ENCODE assay signal across 14 cellular contexts in the genomic region with DNA sequence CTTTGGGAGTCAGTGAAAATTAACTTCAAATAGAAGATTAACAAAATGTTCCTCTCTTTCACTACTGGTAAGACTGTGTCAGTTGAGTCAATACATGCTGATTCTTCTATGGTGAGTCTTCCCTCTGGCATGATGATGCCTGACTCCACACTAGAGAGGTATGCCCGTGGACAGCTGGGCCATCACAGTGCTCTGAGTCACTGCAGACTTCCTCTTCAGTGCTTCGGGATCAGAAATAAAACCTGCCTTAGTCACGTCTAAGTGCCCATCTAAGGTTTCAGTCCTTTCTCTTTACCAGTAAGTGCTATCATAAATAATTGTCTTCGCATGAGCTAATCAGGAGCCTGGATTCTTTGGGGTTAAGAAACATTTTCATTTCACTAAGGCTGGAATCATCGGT. TPM values are rescaled to one million over a fixed set of nuclear protein-coding genes. Genes with fewer than 3 reads are reported as not detected.
A peak's percentile ranks its signal among the peaks of the same experiment; 100 is the strongest.
DNase-seq lines count a peak whose midpoint lies in the region; ATAC-seq and TF ChIP-seq lines count a peak whose summit lies in the region.
"Had no signal": no experiment of that assay in that cellular context is flagged by ENCODE, and none has a peak within 500 bp of the region (broad histone marks: within the 10 kb centered on the region; RNA-seq: fewer than 3 reads in every experiment).

No MANE protein-coding gene starts in this region.

- peak; percentile 47 to 67 for TF ChIP-seq POLR2A in gastrocnemius medialis (IDR thresholded peaks at IDR 0.05)

- intact Hi-C loops in gastrocnemius medialis (cut with DNase I; ENCODE audit: low total_unique reads): loop anchor here (1.0 to 2.0 kb wide), 2 partner anchors 32 to 86 kb away; no protein-coding TSS in a partner anchor
- intact Hi-C loops in lower lobe of right lung (cut with DNase I): no loop called here

- H3K4me1 ChIP-seq in gastrocnemius medialis: peaks cover 25 to 47% of the 10 kb centered on the region in 2 donors
- no peaks in the 10 kb centered on the region for H3K4me1 ChIP-seq in lower lobe of right lung

- TF ChIP-seq CTCF in gastrocnemius medialis (IDR thresholded peaks at IDR 0.05 in 4 of 5, conservative IDR thresholded peaks at IDR 0.05 in 1 of 5): no peak
- no peak for TF ChIP-seq CTCF in lower lobe of right lung (IDR thresholded peaks at IDR 0.05)

- H3K9me3 ChIP-seq in gastrocnemius medialis: no peaks in the 10 kb centered on the region
- no peaks in the 10 kb centered on the region for H3K9me3 ChIP-seq in lower lobe of right lung

- peak overlapping the region; percentile 77 for H3K27ac ChIP-seq in epithelial cell of prostate
- peak overlapping the region; percentile 88 to 98 (median 94) for H3K27ac ChIP-seq in gastrocnemius medialis
- H3K27ac ChIP-seq in lower lobe of right lung: no peak overlapping the region
- H3K27ac ChIP-seq: C4-2B had no signal

- peak; percentile 2 for DNase-seq in NCI-H2227 treated with DMSO at 0.1 percent for 48 hours (lab: John Stamatoyannopoulos, UW)
- no peak for DNase-seq in NCI-H2227 (lab: John Stamatoyannopoulos, UW; ENCODE audit: unreplicated experiment)
- peak; percentile 45 for DNase-seq in NCI-H460 (ENCODE audit: extremely low read depth, low read depth)
- peak; percentile 97 for DNase-seq in epithelial cell of prostate (ENCODE audit: low read depth, low spot score)
- DNase-seq in gastrocnemius medialis: peak; percentile 88 to 93
- no peak for DNase-seq in lower lobe of right lung
- no peak for DNase-seq in COR-L47 (lab: John Stamatoyannopoulos, UW)
- DNase-seq: activated effector memory CD4-positive, alpha-beta T cell treated with anti-CD3 and anti-CD28 coated beads, Interleukin-2, amount 50 U/mL, for 16 hours; H9; NCI-H774 had no signal

- H3K4me3 ChIP-seq in gastrocnemius medialis: peak overlapping the region in 2 of 4 donors; percentile 21 to 62
- H3K4me3 ChIP-seq in lower lobe of right lung: no peak overlapping the region

- ATAC-seq in gastrocnemius medialis (peak; percentile 83), lower lobe of right lung (no peak), GM18511 (IDR thresholded peaks at IDR 0.05; ENCODE audit: unreplicated experiment) (no peak)
- ATAC-seq: stimulated activated memory B cell treated with anti-CD40 and anti-IgM and Interleukin-4, amounts not matched to agents 10 μg/mL and 1 μg/mL and 100 μg/mL, for 72 hours had no signal

- H3K36me3 ChIP-seq in gastrocnemius medialis (no peaks in the 10 kb centered on the region), lower lobe of right lung (no peaks in the 10 kb centered on the region)

- in situ Hi-C loops in gastrocnemius medialis (cut with MboI; ENCODE audit: low sequenced_read_pairs in 4 of 4): no loop called here

- H3K27me3 ChIP-seq in gastrocnemius medialis (no peaks in the 10 kb centered on the region), lower lobe of right lung (ENCODE audit: low read depth) (no peaks in the 10 kb centered on the region)

RNA-seq across cellular contexts. Expression of a gene that starts 1.6 kb away (rescaled TPM):
- total RNA-seq in NCI-H460 (2014; rRNA removed; shearing (Covaris generic)): 0.17 TPM in 1 of 2 replicates, not detected in the other
- not detected in 2 replicates for polyA plus RNA-seq in NCI-H460 (2014; cell fraction: nucleus; rRNA removed)
- total RNA-seq in gastrocnemius medialis (100 to 1,000 TPM in 3 of 4 donors, 10 to 100 TPM in 1; 48.7 to 284 (median 179) TPM), lower lobe of right lung (not detected)
- total RNA-seq: H9, lung microvascular endothelial cell had no signal

RNA-seq across cellular contexts. Expression of a gene that starts 49.1 kb away (rescaled TPM):
- 54.8 and 61.5 TPM in 2 replicates for total RNA-seq in NCI-H460 (2014; rRNA removed; shearing (Covaris generic))
- 52.8 and 69.3 TPM in 2 replicates for polyA plus RNA-seq in NCI-H460 (2014; cell fraction: nucleus; rRNA removed)
- total RNA-seq in gastrocnemius medialis (10 to 100 TPM; 25.7 to 37.7 (median 34.7) TPM), lower lobe of right lung (129 TPM)

Comparison
In these comparisons a context has a peak if more than half of its experiments do, and no peak if none do; other contexts are left out.
1. DNase-seq: peak in NCI-H2227 treated with DMSO at 0.1 percent for 48 hours (single experiment), NCI-H460 (single experiment), epithelial cell of prostate (single experiment) and gastrocnemius medialis (2 of 2); none in NCI-H2227 (single experiment), lower lobe of right lung (single experiment) and COR-L47 (single experiment).
2. ATAC-seq: peak in gastrocnemius medialis (2 of 2); none in lower lobe of right lung (0 of 2) and GM18511 (single experiment).
3. RNA of a gene that starts 1.6 kb away (total RNA-seq): 48.7 to 284 TPM in gastrocnemius medialis; 0.17 TPM in NCI-H460 and not detected in lower lobe of right lung (single experiment); every median in the first group is over 10 times any median in the second.